In genomic region chr3:28103871-28104270, GRCh38 we compare ENCODE assay signal across 17 cellular contexts.
DNase-seq lines count a peak whose midpoint lies in the region; TF ChIP-seq lines count a peak whose summit lies in the region.
"Had no signal": no experiment of that assay in that cellular context is flagged by ENCODE, and none has a peak within 500 bp of the region (broad histone marks: within the 10 kb centered on the region; RNA-seq: fewer than 3 reads in every experiment).

No MANE protein-coding gene starts in this region.

- H3K4me3 ChIP-seq in suprapubic skin: no peak overlapping the region
- H3K4me3 ChIP-seq: A549, GM23248 had no signal

- no peaks in the 10 kb centered on the region for H3K9me3 ChIP-seq in suprapubic skin

- TF ChIP-seq CTCF in suprapubic skin (IDR thresholded peaks at IDR 0.05): no peak

- H3K36me3 ChIP-seq in suprapubic skin: no peaks in the 10 kb centered on the region

- WGBS in suprapubic skin: 61% methylated on average over 3 of the region's 3 CpGs

- H3K27ac ChIP-seq in suprapubic skin: no peak overlapping the region
- H3K27ac ChIP-seq: 22Rv1, A549, C4-2B, GM23248 had no signal

- H3K4me1 ChIP-seq in suprapubic skin: no peaks in the 10 kb centered on the region
- H3K4me1 ChIP-seq: A549 had no signal

- no peak for TF ChIP-seq EP300 in suprapubic skin (IDR thresholded peaks at IDR 0.05)

- DNase-seq in DMS 273 (lab: John Stamatoyannopoulos, UW; ENCODE audit: unreplicated experiment) (peak; percentile 37), DMS 273 treated with DMSO at 0.1 percent for 48 hours (lab: John Stamatoyannopoulos, UW) (no peak), NCI-H69 (lab: John Stamatoyannopoulos, UW) (peak; percentile 4), cerebellum (ENCODE audit: low spot score) (peak; percentile 80), suprapubic skin (ENCODE audit: low spot score in 2 of 2) (no peak), COLO668 (lab: John Stamatoyannopoulos, UW; ENCODE audit: unreplicated experiment) (no peak)
- no peak for DNase-seq in activated naive CD4-positive, alpha-beta T cell treated with anti-CD3 and anti-CD28 coated beads, Interleukin-2, amount 50 U/mL, for 16 hours
- DNase-seq: AML-193; CD4-positive, alpha-beta T cell; DMS53; DND-41; EL; GM23248; HCEC 1CT had no signal

- no peak for TF ChIP-seq POLR2A in suprapubic skin (IDR thresholded peaks at IDR 0.05)

- no peaks in the 10 kb centered on the region for H3K27me3 ChIP-seq in suprapubic skin

Comparison
In these comparisons a context has a peak if more than half of its experiments do, and no peak if none do; other contexts are left out.
1. DNase-seq: peak in DMS 273 (single experiment), NCI-H69 (single experiment) and cerebellum (single experiment); none in DMS 273 treated with DMSO at 0.1 percent for 48 hours (single experiment), suprapubic skin (0 of 2), COLO668 (single experiment) and activated naive CD4-positive, alpha-beta T cell treated with anti-CD3 and anti-CD28 coated beads, Interleukin-2, amount 50 U/mL, for 16 hours (single experiment).